25 cellular contexts compared by ENCODE assay signal in the genomic region with DNA sequence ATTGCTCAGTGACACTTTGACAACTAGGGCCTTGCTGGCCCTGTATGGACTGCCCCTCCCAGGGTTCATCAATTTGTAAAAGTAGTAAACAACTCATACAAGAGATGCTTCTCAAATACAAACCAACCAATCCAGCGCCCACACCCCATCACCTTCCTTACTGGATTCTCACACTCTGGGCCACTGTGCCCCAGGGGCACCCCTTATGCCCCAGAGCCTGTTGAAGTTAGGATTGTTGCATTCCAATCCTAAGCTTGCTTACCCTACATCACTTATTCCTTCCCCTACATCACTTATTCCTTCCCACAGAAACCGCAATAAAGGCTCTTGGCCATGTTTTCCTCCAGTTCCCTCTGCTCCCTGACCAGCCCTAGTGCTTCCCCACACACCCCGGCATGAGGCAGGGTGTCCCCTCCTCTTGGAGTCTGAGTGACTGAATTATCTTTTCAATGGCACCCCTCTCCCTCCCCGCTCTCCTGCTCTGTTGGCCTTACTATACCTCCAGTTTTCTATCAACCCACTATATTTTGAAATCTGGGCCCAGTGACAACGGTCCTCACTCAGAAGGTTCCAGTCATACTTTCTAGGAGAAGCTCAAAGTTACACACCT.
DNase-seq lines count a peak whose midpoint lies in the region; ATAC-seq and TF ChIP-seq lines count a peak whose summit lies in the region.
"Had no signal": no experiment of that assay in that cellular context is flagged by ENCODE, and none has a peak within 500 bp of the region (broad histone marks: within the 10 kb centered on the region; RNA-seq: fewer than 3 reads in every experiment).

No MANE protein-coding gene starts in this region.

- H2BK15ac ChIP-seq in IMR-90 (ENCODE audit: low read depth, low read length), result no peak overlapping the region

- H2BK20ac ChIP-seq in IMR-90 (ENCODE audit: low read depth, low read length), result peak overlapping the region; percentile 50; the same call in 1 of the 2 replicates

- no peak overlapping the region for H3K9ac ChIP-seq in IMR-90 (ENCODE audit: low read depth, low read length)
- H3K9ac ChIP-seq: SK-N-SH had no signal

- DNase-seq in MCF 10A (ENCODE audit: unreplicated experiment) (no peak), breast epithelium (ENCODE audit: low spot score in 2 of 2) (no peak), IMR-90 (no peak), endothelial cell (ENCODE audit: low spot score) (no peak), HT-29 (ENCODE audit: low spot score) (no peak), HFFc6 (no peak)
- DNase-seq in stimulated activated CD4-positive, alpha-beta T cell treated with anti-CD3 and anti-CD28 coated beads, Interleukin-4, amount 100 ng/mL, for 4 hours, result no peak
- DNase-seq: 8988T, ACHN, Calu3, DMS79 treated with DMSO at 0.1 percent for 48 hours, GF-D8, GOT3, KBM-7, MG63, NCI-H1105 treated with DMSO at 0.1 percent for 48 hours, NCI-H1694, NCI-H446 treated with DMSO at 0.1 percent for 48 hours, OCI-M1, Peyer's patch had no signal

- no peak for TF ChIP-seq RAD21 in IMR-90 (IDR thresholded peaks at IDR 0.05; ENCODE audit: low read length)

- H3K4me2 ChIP-seq in IMR-90 (ENCODE audit: low read depth, low read length), result no peak overlapping the region
- H3K4me2 ChIP-seq: SK-N-SH had no signal

- POLR2A ChIA-PET in MCF 10A (lab: Yijun Ruan, JAX) (no interaction called here), IMR-90 (lab: Charles Lee; ENCODE audit: unreplicated experiment) (no interaction called here)

- CTCF ChIA-PET in MCF 10A (lab: Yijun Ruan, JAX), result interaction anchor here (0.6 kb wide), 1 partner anchor 230 kb away, joined by 3 read pairs; no protein-coding TSS in a partner anchor
- CTCF ChIA-PET in IMR-90 (lab: Yijun Ruan, JAX), result no interaction called here

- H3K23ac ChIP-seq in IMR-90 (ENCODE audit: low read depth, low read length), result no peak overlapping the region

- no peak overlapping the region for H3K56ac ChIP-seq in IMR-90 (ENCODE audit: extremely low read depth, insufficient read depth, low read length)

- H3K4me3 ChIP-seq in breast epithelium (no peak overlapping the region), IMR-90 (ENCODE audit: insufficient read depth, low read depth, low read length) (no peak overlapping the region)
- H3K4me3 ChIP-seq: HAP-1, MG63, Peyer's patch had no signal

- H3K36me3 Mint-ChIP-seq in MCF 10A (ENCODE audit: insufficient read depth, unreplicated experiment), result peaks cover 13% of the 10 kb centered on the region
- H3K36me3 Mint-ChIP-seq in endothelial cell (ENCODE audit: low read depth, unreplicated experiment), result no peaks in the 10 kb centered on the region
- H3K36me3 Mint-ChIP-seq in nephron (ENCODE audit: low read depth), result no peaks in the 10 kb centered on the region
- H3K36me3 Mint-ChIP-seq in HFFc6 (ENCODE audit: low read depth), result no peaks in the 10 kb centered on the region

- H3K18ac ChIP-seq in IMR-90 (ENCODE audit: low read depth, low read length), result no peak overlapping the region; the same call in 1 of the 2 replicates

- intact Hi-C loops in MCF 10A (cut with micrococcal nuclease), result no loop called here
- intact Hi-C loops in breast epithelium (cut with DNase I; ENCODE audit: low total_unique reads), result no loop called here
- intact Hi-C loops in IMR-90 (cut with micrococcal nuclease), result no loop called here

- no peak overlapping the region for H3K14ac ChIP-seq in IMR-90 (replicated peaks; ENCODE audit: low read depth, low read length)

- peak overlapping the region; percentile 33 for H3K27ac Mint-ChIP-seq in MCF 10A (ENCODE audit: low read depth, unreplicated experiment)
- peak overlapping the region; percentile 59 for H3K27ac Mint-ChIP-seq in endothelial cell (ENCODE audit: unreplicated experiment)
- H3K27ac Mint-ChIP-seq in nephron, result peak overlapping the region; percentile 87 to 95 (median 92)
- no peak overlapping the region for H3K27ac Mint-ChIP-seq in HFFc6

- no peak overlapping the region for H2BK5ac ChIP-seq in IMR-90 (ENCODE audit: low read depth, low read length, poor library complexity, severe bottlenecking)

- H3K9me3 Mint-ChIP-seq in MCF 10A (ENCODE audit: unreplicated experiment) (no peaks in the 10 kb centered on the region), endothelial cell (ENCODE audit: unreplicated experiment) (no peaks in the 10 kb centered on the region), nephron (peaks cover 2% of the 10 kb centered on the region), HFFc6 (no peaks in the 10 kb centered on the region)

- no CpG with 5 or more reads among the region's 5 CpGs for WGBS in IMR-90 (ENCODE audit: extremely low coverage in 2 of 2, insufficient read length in 1 of 2), 2 experiments

- TF ChIP-seq POLR2A in breast epithelium (IDR thresholded peaks at IDR 0.05) (no peak), IMR-90 (IDR thresholded peaks at IDR 0.05; ENCODE audit: low read depth, low read length) (no peak)

- H3K27ac ChIP-seq in breast epithelium, result no peak overlapping the region
- H3K27ac ChIP-seq in IMR-90 (ENCODE audit: insufficient read depth, low read length), result no peak overlapping the region; the same call in 1 of the 2 replicates
- H3K27ac ChIP-seq: Peyer's patch had no signal

- H3K79me1 ChIP-seq in IMR-90 (ENCODE audit: low read depth in 1 of 2, low read length in 2 of 2), result no peaks in the 10 kb centered on the region

- H2AFZ ChIP-seq in IMR-90 (replicated peaks; ENCODE audit: low read length, poor library complexity), result no peak overlapping the region

- H3K27me3 Mint-ChIP-seq in MCF 10A (ENCODE audit: insufficient read depth, unreplicated experiment) (no peaks in the 10 kb centered on the region), endothelial cell (ENCODE audit: unreplicated experiment) (no peaks in the 10 kb centered on the region), nephron (ENCODE audit: low read depth) (peaks cover 5% of the 10 kb centered on the region), HFFc6 (ENCODE audit: insufficient read depth) (peaks cover 6% of the 10 kb centered on the region)

- no peaks in the 10 kb centered on the region for H4K20me1 ChIP-seq in IMR-90 (ENCODE audit: insufficient read depth, low read length)

- H4K8ac ChIP-seq in IMR-90 (ENCODE audit: low read depth in 2 of 2, low read length in 2 of 2), result no peak overlapping the region

- 0 out of 2 replicates have a peak overlapping the region, but pooled peaks have one; percentile 33 for H2BK120ac ChIP-seq in IMR-90 (ENCODE audit: low read depth, low read length)

- no peaks in the 10 kb centered on the region for H3K36me3 ChIP-seq in breast epithelium
- no peaks in the 10 kb centered on the region for H3K36me3 ChIP-seq in IMR-90 (ENCODE audit: control insufficient read depth, insufficient read depth, low read length)
- H3K36me3 ChIP-seq: BE2C, HAP-1, MG63, Peyer's patch had no signal

- H3K27me3 ChIP-seq in breast epithelium, result no peaks in the 10 kb centered on the region
- no peaks in the 10 kb centered on the region for H3K27me3 ChIP-seq in IMR-90 (ENCODE audit: control insufficient read depth, insufficient read depth, low read length)
- H3K27me3 ChIP-seq: BE2C, MG63, Peyer's patch had no signal

- H3K4me1 Mint-ChIP-seq in MCF 10A (ENCODE audit: insufficient read depth, unreplicated experiment), result peaks cover 23% of the 10 kb centered on the region
- H3K4me1 Mint-ChIP-seq in endothelial cell (ENCODE audit: unreplicated experiment), result peaks cover 16% of the 10 kb centered on the region
- peaks cover 49% of the 10 kb centered on the region for H3K4me1 Mint-ChIP-seq in nephron
- H3K4me1 Mint-ChIP-seq in HFFc6 (ENCODE audit: low read depth), result peaks cover 42% of the 10 kb centered on the region

- H3K4me3 Mint-ChIP-seq in MCF 10A (ENCODE audit: unreplicated experiment), result no peak overlapping the region
- no peak overlapping the region for H3K4me3 Mint-ChIP-seq in endothelial cell (ENCODE audit: unreplicated experiment)
- no peak overlapping the region for H3K4me3 Mint-ChIP-seq in nephron
- no peak overlapping the region for H3K4me3 Mint-ChIP-seq in HFFc6

- H4K91ac ChIP-seq in IMR-90 (ENCODE audit: insufficient read depth, low read depth, low read length), result no peak overlapping the region

- no peak overlapping the region for H4K5ac ChIP-seq in IMR-90 (ENCODE audit: low read depth, low read length)

- ATAC-seq in IMR-90 (ENCODE audit: low read depth), result no peak
- ATAC-seq: HepG2 had no signal

- dilution Hi-C loops in IMR-90 (cut with HindIII; ENCODE audit: low sequenced_read_pairs, unreplicated experiment), result no loop called here

- in situ Hi-C loops in IMR-90 (cut with MboI; ENCODE audit: low sequenced_read_pairs), result no loop called here

- TF ChIP-seq CTCF in MCF 10A (IDR thresholded peaks at IDR 0.05; ENCODE audit: unreplicated experiment) (no peak), breast epithelium (IDR thresholded peaks at IDR 0.05) (no peak), IMR-90 (conservative IDR thresholded peaks at IDR 0.05; ENCODE audit: low read depth, low read length) (no peak), endothelial cell (IDR thresholded peaks at IDR 0.05; ENCODE audit: unreplicated experiment) (no peak), nephron (IDR thresholded peaks at IDR 0.05; ENCODE audit: unreplicated experiment in 3 of 3) (no peak), HFFc6 (IDR thresholded peaks at IDR 0.05) (no peak)

- BruUV-seq in MCF 10A (replicated peaks; lab: Mats Ljungman, UMichigan), result no TSS peak
- BruUV-seq in IMR-90 (replicated peaks; lab: Mats Ljungman, UMichigan), result no TSS peak

- H3K9me1 ChIP-seq in IMR-90 (ENCODE audit: insufficient read depth, low read length), result no peaks in the 10 kb centered on the region

- H2AK9ac ChIP-seq in IMR-90 (replicated peaks; ENCODE audit: low read depth, low read length, poor library complexity), result no peak overlapping the region

- 0 out of 2 replicates have a peak overlapping the region, but pooled peaks have one; percentile 9 for H3K4ac ChIP-seq in IMR-90 (ENCODE audit: low read depth, low read length)

- no peaks in the 10 kb centered on the region for H3K4me1 ChIP-seq in breast epithelium
- H3K4me1 ChIP-seq in IMR-90 (ENCODE audit: control insufficient read depth, insufficient read depth, low read length), result peaks cover 14% of the 10 kb centered on the region
- H3K4me1 ChIP-seq: HAP-1, Peyer's patch had no signal

- H2AK5ac ChIP-seq in IMR-90 (ENCODE audit: low read depth, low read length), result no peak overlapping the region; the same call in 1 of the 2 replicates

- H3K9me3 ChIP-seq in breast epithelium (no peaks in the 10 kb centered on the region), IMR-90 (ENCODE audit: control insufficient read depth, insufficient read depth, low read length) (no peaks in the 10 kb centered on the region)
- H3K9me3 ChIP-seq: BE2C, HAP-1, MG63, Peyer's patch, SK-N-SH had no signal

TF ChIP-seq in IMR-90, 13 proteins besides CTCF, POLR2A, EP300 and RAD21 (continues in another document):
- TF ChIP-seq MXI1 (IDR thresholded peaks at IDR 0.05; ENCODE audit: borderline replicate concordance, low read depth, low read length) (no peak), FOS (IDR thresholded peaks at IDR 0.05; ENCODE audit: low read depth, low read length) (no peak), SMC3 (IDR thresholded peaks at IDR 0.05; ENCODE audit: low read depth, low read length) (no peak), CEBPB (IDR thresholded peaks at IDR 0.05; ENCODE audit: low read depth, low read length) (no peak), NFE2L2 (IDR thresholded peaks at IDR 0.05; ENCODE audit: low read depth, low read length) (no peak), MAFK (IDR thresholded peaks at IDR 0.05; ENCODE audit: low read depth, low read length) (no peak)
